21 cellular contexts compared by ENCODE assay signal in the genomic region with DNA sequence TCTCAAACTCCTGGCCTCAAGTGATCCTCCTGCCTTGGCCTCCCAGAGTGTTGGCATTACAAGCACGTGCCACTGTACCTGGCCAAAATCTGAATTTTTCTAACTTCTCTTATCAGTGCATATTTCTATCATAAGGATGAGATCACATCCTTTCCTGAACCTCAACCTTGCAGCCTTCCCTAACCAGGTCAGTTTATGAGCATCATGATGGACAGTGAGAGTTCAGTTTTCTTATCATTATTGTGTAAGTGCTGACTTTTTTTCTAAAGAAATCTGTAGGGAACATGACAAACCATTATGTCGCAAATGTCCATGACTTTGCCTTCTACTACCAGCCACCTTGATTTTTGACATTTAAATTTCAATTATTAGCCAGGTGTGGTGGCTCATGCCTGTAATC.
A peak's percentile ranks its signal among the peaks of the same experiment; 100 is the strongest.
DNase-seq lines count a peak whose midpoint lies in the region; ATAC-seq lines count a peak whose summit lies in the region.
"Had no signal": no experiment of that assay in that cellular context is flagged by ENCODE, and none has a peak within 500 bp of the region (broad histone marks: within the 10 kb centered on the region; RNA-seq: fewer than 3 reads in every experiment).

No MANE protein-coding gene starts in this region.

- ATAC-seq in GM19351 (IDR thresholded peaks at IDR 0.05; ENCODE audit: unreplicated experiment) = no peak
- ATAC-seq: HCT116 had no signal

- DNase-seq in SIG-M5 treated with dmso at 0.1 percent for 504 hours (lab: John Stamatoyannopoulos, UW; ENCODE audit: unreplicated experiment) = peak; percentile 78
- DNase-seq in SIG-M5 (lab: John Stamatoyannopoulos, UW) = no peak
- DNase-seq in NCI-H226 = peak; percentile 89
- peak; percentile 54 for DNase-seq in amniotic epithelial cell (ENCODE audit: low read depth)
- DNase-seq in OCI-M2 (lab: John Stamatoyannopoulos, UW; ENCODE audit: unreplicated experiment) = no peak
- DNase-seq in head of caudate nucleus = no peak
- DNase-seq in caudate nucleus (lab: John Stamatoyannopoulos, UW) = no peak
- DNase-seq: AML-193, EL, GF-D8, NCI-H1092, NCI-H1436, NCI-H187 treated with DMSO at 0.1 percent for 48 hours, NCI-H2227 treated with DMSO at 0.1 percent for 48 hours, NCI-H510A treated with DMSO at 0.1 percent for 48 hours, NCI-H748 treated with DMSO at 0.1 percent for 48 hours, Peyer's patch had no signal

- no peak overlapping the region for H3K27ac ChIP-seq in caudate nucleus (ENCODE audit: low read depth, low read length)
- H3K27ac ChIP-seq: 22Rv1, C4-2B, Peyer's patch had no signal

- intact Hi-C loops in head of caudate nucleus (cut with DNase I) = no loop called here

Comparison
In these comparisons a context has a peak if more than half of its experiments do, and no peak if none do; other contexts are left out.
1. DNase-seq: peak in SIG-M5 treated with dmso at 0.1 percent for 504 hours (single experiment), NCI-H226 (single experiment) and amniotic epithelial cell (single experiment); none in SIG-M5 (single experiment), OCI-M2 (single experiment), head of caudate nucleus (0 of 42) and caudate nucleus (0 of 61).